19 cellular contexts compared by ENCODE assay signal in genomic region chr10:122477436-122477835, GRCh38. TPM values are rescaled to one million over a fixed set of nuclear protein-coding genes. Genes with fewer than 3 reads are reported as not detected.
"Had no signal": no experiment of that assay in that cellular context is flagged by ENCODE, and none has a peak within 500 bp of the region (broad histone marks: within the 10 kb centered on the region; RNA-seq: fewer than 3 reads in every experiment).

No MANE protein-coding gene starts in this region.

- H3K27me3 ChIP-seq: body of pancreas, upper lobe of right lung had no signal

- H3K27ac ChIP-seq: body of pancreas, parathyroid adenoma, upper lobe of right lung had no signal

- H3K36me3 ChIP-seq: upper lobe of right lung had no signal

- ATAC-seq: body of pancreas; left colon; stimulated activated memory B cell treated with anti-CD40 and anti-IgM and Interleukin-4, amounts not matched to agents 10 μg/mL and 1 μg/mL and 100 μg/mL, for 72 hours; upper lobe of right lung had no signal

- H3K9ac ChIP-seq: parathyroid adenoma had no signal

- H3K4me3 Mint-ChIP-seq: activated naive CD4-positive, alpha-beta T cell treated with anti-CD3 and anti-CD28 coated beads, Interleukin-2, amount 10 ng/mL, durations not matched to agents 7 days and 5 days; neural crest cell; stimulated activated memory B cell treated with anti-CD40 and anti-IgM and Interleukin-4, amounts not matched to agents 10 μg/mL and 1 μg/mL and 100 μg/mL, for 72 hours had no signal

- H3K9me3 Mint-ChIP-seq: activated naive CD4-positive, alpha-beta T cell treated with anti-CD3 and anti-CD28 coated beads, Interleukin-2, amount 10 ng/mL, durations not matched to agents 7 days and 5 days; activated T-helper 2 cell treated with anti-CD3 and anti-CD28 coated beads, Interferon-gamma antibody, Interleukin-2, Interleukin-4, amounts not matched to agents 10 μg/mL and 5 μg/mL and 100 μg/mL, durations not matched to agents 14 hours and 24 hours and 36 hours had no signal

- H3K9me3 ChIP-seq: body of pancreas, upper lobe of right lung had no signal

- H3K4me1 ChIP-seq: body of pancreas had no signal

- H3K4me3 ChIP-seq: body of pancreas, upper lobe of right lung had no signal

- H3K27ac Mint-ChIP-seq: activated naive CD4-positive, alpha-beta T cell treated with anti-CD3 and anti-CD28 coated beads, Interleukin-2, amount 10 ng/mL, durations not matched to agents 7 days and 5 days; activated T-helper 2 cell treated with anti-CD3 and anti-CD28 coated beads, Interferon-gamma antibody, Interleukin-2, Interleukin-4, amounts not matched to agents 10 μg/mL and 5 μg/mL and 100 μg/mL, durations not matched to agents 14 hours and 24 hours and 36 hours; stimulated activated memory B cell treated with anti-CD40 and anti-IgM and Interleukin-4, amounts not matched to agents 10 μg/mL and 1 μg/mL and 100 μg/mL, for 72 hours had no signal

- H2AFZ ChIP-seq: parathyroid adenoma had no signal

- DNase-seq: activated CD4-positive, alpha-beta T cell treated with anti-CD3 and anti-CD28 coated beads, Interleukin-2, amount 50 U/mL, for 1 hour; activated CD4-positive, CD25-positive, alpha-beta regulatory T cell; activated naive CD4-positive, alpha-beta T cell treated with anti-CD3 and anti-CD28 coated beads, Interleukin-2, amount 10 ng/mL, durations not matched to agents 7 days and 5 days; activated T-cell treated with anti-CD3 and anti-CD28 coated beads for 4 hours; body of pancreas; cerebellar nuclear complex; glutamatergic neuron; small intestine; T-helper 2 cell; upper lobe of right lung had no signal

- H3K36me3 Mint-ChIP-seq: activated naive CD4-positive, alpha-beta T cell treated with anti-CD3 and anti-CD28 coated beads, Interleukin-2, amount 10 ng/mL, durations not matched to agents 7 days and 5 days; stimulated activated memory B cell treated with anti-CD40 and anti-IgM and Interleukin-4, amounts not matched to agents 10 μg/mL and 1 μg/mL and 100 μg/mL, for 72 hours had no signal

RNA-seq across cellular contexts. Expression of gene HTRA1, which starts 16.1 kb away (rescaled TPM):
- total RNA-seq: activated CD8-positive, alpha-beta memory T cell treated with anti-CD3 and anti-CD28 coated beads for 36 hours; activated T-helper 2 cell treated with anti-CD3 and anti-CD28 coated beads, Interferon-gamma antibody, Interleukin-2, Interleukin-4, amounts not matched to agents 10 μg/mL and 5 μg/mL and 100 μg/mL, durations not matched to agents 14 hours and 24 hours and 36 hours had no signal

RNA-seq across cellular contexts. Expression of gene ARMS2, which starts 23.0 kb away (rescaled TPM):
- total RNA-seq: activated CD8-positive, alpha-beta memory T cell treated with anti-CD3 and anti-CD28 coated beads for 36 hours; activated T-helper 2 cell treated with anti-CD3 and anti-CD28 coated beads, Interferon-gamma antibody, Interleukin-2, Interleukin-4, amounts not matched to agents 10 μg/mL and 5 μg/mL and 100 μg/mL, durations not matched to agents 14 hours and 24 hours and 36 hours; body of pancreas; dermis microvascular lymphatic vessel endothelial cell; fibroblast of villous mesenchyme; left colon; neural crest cell; subcutaneous adipose tissue; upper lobe of right lung had no signal
